In genomic region chrX:33195698-33196097, GRCh38 we compare ENCODE assay signal across 18 cellular contexts. TPM values are rescaled to one million over a fixed set of nuclear protein-coding genes. Genes with fewer than 3 reads are reported as not detected.
DNase-seq lines count a peak whose midpoint lies in the region; ATAC-seq, FAIRE-seq and TF ChIP-seq lines count a peak whose summit lies in the region.
"Had no signal": no experiment of that assay in that cellular context is flagged by ENCODE, and none has a peak within 500 bp of the region (broad histone marks: within the 10 kb centered on the region; RNA-seq: fewer than 3 reads in every experiment).

No MANE protein-coding gene starts in this region.

- H3K27ac Mint-ChIP-seq in astrocyte (ENCODE audit: unreplicated experiment): no peak overlapping the region

- H2AFZ ChIP-seq in astrocyte (ENCODE audit: low read depth, low read length): no peak overlapping the region

- H3K4me2 ChIP-seq in astrocyte (ENCODE audit: low read length): no peak overlapping the region

- peaks cover 3% of the 10 kb centered on the region for H3K4me1 Mint-ChIP-seq in astrocyte (ENCODE audit: low read depth, unreplicated experiment)

- no peak overlapping the region for H3K4me3 ChIP-seq in astrocyte (ENCODE audit: insufficient read depth, low read depth, low read length)
- H3K4me3 ChIP-seq in thoracic aorta: no peak overlapping the region
- no peak overlapping the region for H3K4me3 ChIP-seq in SJCRH30
- H3K4me3 ChIP-seq: K562, Peyer's patch had no signal

- no peak for TF ChIP-seq CTCF in astrocyte (IDR thresholded peaks at IDR 0.05; ENCODE audit: insufficient read depth, low read depth, low read length)
- TF ChIP-seq CTCF in thoracic aorta (IDR thresholded peaks at IDR 0.05): no peak

- H3K9me3 ChIP-seq in astrocyte (ENCODE audit: insufficient read depth, low read depth, low read length): no peaks in the 10 kb centered on the region
- no peaks in the 10 kb centered on the region for H3K9me3 ChIP-seq in thoracic aorta
- no peaks in the 10 kb centered on the region for H3K9me3 ChIP-seq in SJCRH30 (replicated peaks)
- H3K9me3 ChIP-seq: Peyer's patch had no signal

- peak; percentile 58 for FAIRE-seq in HTR-8/SVneo (lab: Jason Lieb, UNC)
- peak; percentile 88 for FAIRE-seq in astrocyte (lab: Jason Lieb, UNC)
- FAIRE-seq: GM12892, K562 had no signal

- H3K9ac ChIP-seq in astrocyte (ENCODE audit: low read length): no peak overlapping the region

- H4K20me1 ChIP-seq in astrocyte (ENCODE audit: insufficient read depth, low read length): no peaks in the 10 kb centered on the region

- DNase-seq in HTR-8/SVneo (ENCODE audit: insufficient read length, low spot score) (no peak), astrocyte (ENCODE audit: low read depth) (no peak), myocyte (ENCODE audit: low read depth) (peak; percentile 16), thoracic aorta (ENCODE audit: low spot score) (no peak), NCI-H1048 (lab: John Stamatoyannopoulos, UW) (no peak), cerebellar nuclear complex (lab: John Stamatoyannopoulos, UW) (no peak), SJCRH30 (no peak)
- DNase-seq: GOT3, MV-4-11, NCI-H1417 treated with DMSO at 0.1 percent for 48 hours, NCI-H2029 treated with DMSO at 0.1 percent for 48 hours, NCI-H2171 treated with DMSO at 0.1 percent for 48 hours, NCI-H446 treated with DMSO at 0.1 percent for 48 hours, Peyer's patch, SHP77 had no signal

- no peaks in the 10 kb centered on the region for H3K27me3 ChIP-seq in astrocyte (ENCODE audit: insufficient read depth, low read length)
- no peaks in the 10 kb centered on the region for H3K27me3 ChIP-seq in thoracic aorta (replicated peaks; ENCODE audit: insufficient read depth)
- H3K27me3 ChIP-seq in SJCRH30: no peaks in the 10 kb centered on the region
- H3K27me3 ChIP-seq: Peyer's patch had no signal

- no peaks in the 10 kb centered on the region for H3K27me3 Mint-ChIP-seq in astrocyte (ENCODE audit: low read depth, unreplicated experiment)

- no peaks in the 10 kb centered on the region for H3K36me3 Mint-ChIP-seq in astrocyte (ENCODE audit: low read depth, unreplicated experiment)

- H3K36me3 ChIP-seq in astrocyte (ENCODE audit: insufficient read depth, low read length) (no peaks in the 10 kb centered on the region), thoracic aorta (no peaks in the 10 kb centered on the region), SJCRH30 (no peaks in the 10 kb centered on the region)
- H3K36me3 ChIP-seq: Peyer's patch had no signal

- no peaks in the 10 kb centered on the region for H3K9me3 Mint-ChIP-seq in astrocyte (ENCODE audit: unreplicated experiment)

- H3K4me1 ChIP-seq in astrocyte (ENCODE audit: insufficient read depth, low read length) (no peaks in the 10 kb centered on the region), thoracic aorta (ENCODE audit: control insufficient read depth in 1 of 2, low read depth in 2 of 2) (no peaks in the 10 kb centered on the region), SJCRH30 (no peaks in the 10 kb centered on the region)
- H3K4me1 ChIP-seq: Peyer's patch had no signal

- ATAC-seq in thoracic aorta (ENCODE audit: insufficient number of reproducible peaks, low FRiP score, low read depth): no peak
- ATAC-seq: K562 had no signal

- H3K79me2 ChIP-seq in astrocyte (ENCODE audit: insufficient read depth, low read length): no peaks in the 10 kb centered on the region

- H3K4me3 Mint-ChIP-seq in astrocyte (ENCODE audit: unreplicated experiment): no peak overlapping the region

- H3K27ac ChIP-seq in astrocyte (ENCODE audit: low read depth, low read length) (no peak overlapping the region), thoracic aorta (peak overlapping the region; percentile 53 to 71), SJCRH30 (no peak overlapping the region)
- H3K27ac ChIP-seq: C4-2B had no signal

RNA-seq across cellular contexts. Expression of gene DMD, which starts 15.7 kb away (rescaled TPM):
- 22.2 and 25.0 TPM in 2 replicates for total RNA-seq in astrocyte
- 116 and 123 TPM in 2 replicates for total RNA-seq in myocyte
- 17.8 TPM for polyA plus RNA-seq in myocyte (2012)
- total RNA-seq in thoracic aorta: 100 to 1,000 TPM; 224 to 233 TPM
- 80.7 and 94.8 TPM in 2 replicates for total RNA-seq in SJCRH30 (2014; rRNA removed; shearing (Covaris generic))

Comparison
In these comparisons a context has a peak if more than half of its experiments do, and no peak if none do; other contexts are left out.
1. H3K27ac ChIP-seq: peak in thoracic aorta (2 of 2); none in astrocyte (single experiment) and SJCRH30 (single experiment).